Comparison of ENCODE assay signal across 22 cellular contexts in the genomic region with DNA sequence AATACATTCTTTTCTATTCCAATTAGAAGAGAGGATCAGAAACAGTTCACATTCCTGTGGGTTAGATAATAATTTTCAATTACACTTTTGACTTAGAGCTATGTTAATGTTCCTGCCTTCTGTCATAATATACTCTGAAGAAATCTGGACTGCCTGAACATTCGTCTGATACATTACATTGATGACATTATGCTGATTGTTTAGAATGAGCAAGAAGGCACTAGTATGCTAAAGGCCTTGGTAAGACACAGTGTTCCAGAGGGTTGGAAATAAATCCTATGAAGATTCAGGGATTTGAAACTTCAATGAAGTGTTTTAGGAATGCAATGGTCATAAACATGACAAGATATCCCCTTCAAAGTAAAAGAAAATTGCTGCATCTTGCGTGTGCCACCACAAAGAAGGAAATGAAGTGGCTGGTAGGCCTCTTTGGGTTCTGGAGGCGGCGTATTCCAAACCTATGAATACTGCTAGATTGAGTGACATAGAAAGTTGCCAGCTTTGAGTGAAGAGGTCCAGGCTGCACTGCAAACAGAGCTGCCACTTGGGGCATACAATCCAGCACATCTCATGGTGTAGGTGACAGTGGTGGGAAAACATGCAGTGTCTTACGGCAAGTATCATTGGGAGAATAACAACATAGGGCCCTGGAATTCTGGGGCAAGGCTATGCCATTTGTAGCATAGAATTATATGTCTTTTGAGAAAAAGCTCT. TPM values are rescaled to one million over a fixed set of nuclear protein-coding genes. Genes with fewer than 3 reads are reported as not detected.
A peak's percentile ranks its signal among the peaks of the same experiment; 100 is the strongest.
DNase-seq lines count a peak whose midpoint lies in the region; ATAC-seq and TF ChIP-seq lines count a peak whose summit lies in the region.
"Had no signal": no experiment of that assay in that cellular context is flagged by ENCODE, and none has a peak within 500 bp of the region (broad histone marks: within the 10 kb centered on the region; RNA-seq: fewer than 3 reads in every experiment).

No MANE protein-coding gene starts in this region.

- H3K9me3 Mint-ChIP-seq in CD4-positive, alpha-beta memory T cell: no peaks in the 10 kb centered on the region
- H3K9me3 Mint-ChIP-seq in activated naive CD8-positive, alpha-beta T cell treated with anti-CD3 and anti-CD28 coated beads, Interleukin-2, amount 50 U/mL, for 24 hours: peaks cover 4% of the 10 kb centered on the region
- H3K9me3 Mint-ChIP-seq: activated T-cell treated with anti-CD3 and anti-CD28 coated beads, Interleukin-2, amount 50 U/mL, for 24 hours; nephron; stimulated activated memory B cell treated with anti-CD40 and anti-IgM and Interleukin-4, amounts not matched to agents 10 μg/mL and 1 μg/mL and 100 μg/mL, for 72 hours had no signal

- no peaks in the 10 kb centered on the region for H3K9me3 ChIP-seq in CD4-positive, alpha-beta memory T cell (ENCODE audit: control insufficient read depth in 1 of 2, low read length in 2 of 2)
- H3K9me3 ChIP-seq in muscle layer of colon (ENCODE audit: low read length): no peaks in the 10 kb centered on the region

- no peak overlapping the region for H3K9ac ChIP-seq in muscle layer of colon (ENCODE audit: low read length)

- CTCF ChIA-PET in CD4-positive, alpha-beta memory T cell (lab: Charles Lee; ENCODE audit: partially characterized antibody): interaction anchor here (0.7 to 5.6 kb wide), 17 partner anchors 15 to 384 kb away, joined by 3 to 81 read pairs (median 5); partner anchors contain the start of genes CYP2R1 and PDE3B

- H3K36me3 Mint-ChIP-seq in CD4-positive, alpha-beta memory T cell: peaks cover 0 to 7% of the 10 kb centered on the region in 2 donors
- H3K36me3 Mint-ChIP-seq in activated naive CD8-positive, alpha-beta T cell treated with anti-CD3 and anti-CD28 coated beads, Interleukin-2, amount 50 U/mL, for 24 hours (ENCODE audit: low read depth): peaks cover 51% of the 10 kb centered on the region
- H3K36me3 Mint-ChIP-seq: brain; stimulated activated memory B cell treated with anti-CD40 and anti-IgM and Interleukin-4, amounts not matched to agents 10 μg/mL and 1 μg/mL and 100 μg/mL, for 72 hours had no signal

- H3K4me3 ChIP-seq in CD4-positive, alpha-beta memory T cell (ENCODE audit: low read length in 2 of 2): no peak overlapping the region
- no peak overlapping the region for H3K4me3 ChIP-seq in LNCaP clone FGC (ENCODE audit: low read depth, low read length)
- H3K4me3 ChIP-seq in muscle layer of colon (ENCODE audit: low read depth in 1 of 2, low read length in 2 of 2): no peak overlapping the region
- H3K4me3 ChIP-seq: dorsolateral prefrontal cortex had no signal

- H3K36me3 ChIP-seq in CD4-positive, alpha-beta memory T cell (ENCODE audit: insufficient read depth, low read length): no peaks in the 10 kb centered on the region
- H3K36me3 ChIP-seq in muscle layer of colon (ENCODE audit: insufficient read depth, low read length): no peaks in the 10 kb centered on the region

- peaks cover 32 to 68% (median 50%) of the 10 kb centered on the region in 4 donors for H3K4me1 Mint-ChIP-seq in CD4-positive, alpha-beta memory T cell
- peaks cover 75% of the 10 kb centered on the region for H3K4me1 Mint-ChIP-seq in activated naive CD8-positive, alpha-beta T cell treated with anti-CD3 and anti-CD28 coated beads, Interleukin-2, amount 50 U/mL, for 24 hours
- H3K4me1 Mint-ChIP-seq: brain, nephron had no signal

- peaks cover 28% of the 10 kb centered on the region for H3K4me1 ChIP-seq in CD4-positive, alpha-beta memory T cell (ENCODE audit: insufficient read depth, low read length)
- peaks cover 42% of the 10 kb centered on the region for H3K4me1 ChIP-seq in muscle layer of colon (ENCODE audit: insufficient read depth, low read length)

- H3K27me3 Mint-ChIP-seq in CD4-positive, alpha-beta memory T cell: no peaks in the 10 kb centered on the region
- H3K27me3 Mint-ChIP-seq in activated naive CD8-positive, alpha-beta T cell treated with anti-CD3 and anti-CD28 coated beads, Interleukin-2, amount 50 U/mL, for 24 hours: no peaks in the 10 kb centered on the region
- H3K27me3 Mint-ChIP-seq: activated T-cell treated with anti-CD3 and anti-CD28 coated beads, Interleukin-2, amount 50 U/mL, for 24 hours; brain; stimulated activated memory B cell treated with anti-CD40 and anti-IgM and Interleukin-4, amounts not matched to agents 10 μg/mL and 1 μg/mL and 100 μg/mL, for 72 hours had no signal

- ATAC-seq in activated naive CD8-positive, alpha-beta T cell treated with anti-CD3 and anti-CD28 coated beads, Interleukin-2, amount 50 U/mL, for 24 hours: peak; percentile 77
- ATAC-seq in GM19324 (IDR thresholded peaks at IDR 0.05; ENCODE audit: low FRiP score, unreplicated experiment) (no peak), HG03354 (IDR thresholded peaks at IDR 0.05; ENCODE audit: poor library complexity, severe bottlenecking, unreplicated experiment) (no peak), HG03045 (IDR thresholded peaks at IDR 0.05; ENCODE audit: unreplicated experiment) (no peak)
- ATAC-seq: stimulated activated memory B cell treated with anti-CD40 and anti-IgM and Interleukin-4, amounts not matched to agents 10 μg/mL and 1 μg/mL and 100 μg/mL, for 72 hours had no signal

- no peak overlapping the region for H3K4me3 Mint-ChIP-seq in CD4-positive, alpha-beta memory T cell
- H3K4me3 Mint-ChIP-seq in activated naive CD8-positive, alpha-beta T cell treated with anti-CD3 and anti-CD28 coated beads, Interleukin-2, amount 50 U/mL, for 24 hours: no peak overlapping the region
- H3K4me3 Mint-ChIP-seq: activated T-cell treated with anti-CD3 and anti-CD28 coated beads, Interleukin-2, amount 50 U/mL, for 24 hours; brain; nephron; stimulated activated memory B cell treated with anti-CD40 and anti-IgM and Interleukin-4, amounts not matched to agents 10 μg/mL and 1 μg/mL and 100 μg/mL, for 72 hours had no signal

- peak overlapping the region in 4 of 7 donors; percentile 37 to 81 (median 68) for H3K27ac Mint-ChIP-seq in CD4-positive, alpha-beta memory T cell
- no peak overlapping the region for H3K27ac Mint-ChIP-seq in activated naive CD8-positive, alpha-beta T cell treated with anti-CD3 and anti-CD28 coated beads, Interleukin-2, amount 50 U/mL, for 24 hours
- H3K27ac Mint-ChIP-seq: activated T-cell treated with anti-CD3 and anti-CD28 coated beads, Interleukin-2, amount 50 U/mL, for 24 hours; brain; nephron; stimulated activated memory B cell treated with anti-CD40 and anti-IgM and Interleukin-4, amounts not matched to agents 10 μg/mL and 1 μg/mL and 100 μg/mL, for 72 hours had no signal

- DNase-seq in CD4-positive, alpha-beta memory T cell: no peak
- no peak for DNase-seq in LNCaP clone FGC (ENCODE audit: low read depth)
- DNase-seq in activated naive CD8-positive, alpha-beta T cell treated with anti-CD3 and anti-CD28 coated beads, Interleukin-2, amount 50 U/mL, for 24 hours: no peak
- no peak for DNase-seq in midbrain (lab: John Stamatoyannopoulos, UW)
- DNase-seq: activated CD4-positive, CD25-positive, alpha-beta regulatory T cell treated with anti-CD3 and anti-CD28 coated beads, Interleukin-2, amount 50 U/mL, for 72 hours; activated gamma-delta T cell; activated T-cell treated with anti-CD3 and anti-CD28 coated beads, Interleukin-2, amount 50 U/mL, for 24 hours; amniotic stem cell; DMS79 treated with DMSO at 0.1 percent for 48 hours; dorsolateral prefrontal cortex; GF-D8; NCI-H1105 treated with DMSO at 0.1 percent for 48 hours; NCI-H187 treated with DMSO at 0.1 percent for 48 hours; NCI-H2171; NCI-H82 had no signal

- intact Hi-C loops in CD4-positive, alpha-beta memory T cell (cut with micrococcal nuclease): no loop called here

- H3K27me3 ChIP-seq in CD4-positive, alpha-beta memory T cell (ENCODE audit: insufficient read depth, low read length): no peaks in the 10 kb centered on the region
- no peaks in the 10 kb centered on the region for H3K27me3 ChIP-seq in muscle layer of colon (ENCODE audit: control insufficient read depth in 1 of 2, insufficient read depth in 2 of 2, low read length in 2 of 2)
- H3K27me3 ChIP-seq: dorsolateral prefrontal cortex had no signal

- POLR2A ChIA-PET in CD4-positive, alpha-beta memory T cell (lab: Charles Lee; ENCODE audit: partially characterized antibody): interaction anchor here (1.0 to 5.3 kb wide), 7 partner anchors 12 to 286 kb away, joined by 3 to 52 read pairs (median 5); partner anchors contain the start of genes CYP2R1 and PDE3B

- H3K27ac ChIP-seq in CD4-positive, alpha-beta memory T cell (ENCODE audit: low read depth, low read length): no peak overlapping the region
- H3K27ac ChIP-seq in muscle layer of colon (ENCODE audit: low read depth, low read length): peak overlapping the region; percentile 2
- H3K27ac ChIP-seq: dorsolateral prefrontal cortex had no signal

- 0 out of 2 replicates have a peak, but pooled peaks have one; percentile 0 for TF ChIP-seq CTCF in LNCaP clone FGC (IDR thresholded peaks at IDR 0.05; ENCODE audit: control insufficient read depth, extremely low read depth, insufficient read depth)

RNA-seq across cellular contexts. Expression of gene PDE3B, which starts 21.2 kb away (rescaled TPM):
- 100 to 1,000 TPM; 219 to 222 TPM for total RNA-seq in CD4-positive, alpha-beta memory T cell
- polyA plus RNA-seq in CD4-positive, alpha-beta memory T cell: 10 to 100 TPM; 34.1 to 43.8 TPM
